Comparison of ENCODE assay signal across 19 cellular contexts in genomic region chr5:43369651-43370050, GRCh38. TPM values are rescaled to one million over a fixed set of nuclear protein-coding genes. Genes with fewer than 3 reads are reported as not detected.
DNase-seq lines count a peak whose midpoint lies in the region; ATAC-seq and TF ChIP-seq lines count a peak whose summit lies in the region.
"Had no signal": no experiment of that assay in that cellular context is flagged by ENCODE, and none has a peak within 500 bp of the region (broad histone marks: within the 10 kb centered on the region; RNA-seq: fewer than 3 reads in every experiment).

No MANE protein-coding gene starts in this region.

- no peak for TF ChIP-seq CTCF in Caco-2 (IDR thresholded peaks at IDR 0.05; ENCODE audit: insufficient read depth in 1 of 2, low read depth in 1 of 2, low read length in 1 of 2, severe bottlenecking in 1 of 2, unreplicated experiment in 1 of 2)
- no peak for TF ChIP-seq CTCF in mesothelial cell of epicardium (IDR thresholded peaks at IDR 0.05; ENCODE audit: unreplicated experiment)
- TF ChIP-seq CTCF in GM23338 (conservative IDR thresholded peaks at IDR 0.05; ENCODE audit: low read depth in 2 of 2), result no peak

- DNase-seq in Caco-2, result no peak
- peak; percentile 13 for DNase-seq in GM23248
- DNase-seq in RPMI7951 (ENCODE audit: low read depth), result peak; percentile 69
- peak; percentile 53 for DNase-seq in fibroblast of gingiva (ENCODE audit: low read depth)
- DNase-seq in mesothelial cell of epicardium (ENCODE audit: low spot score in 2 of 2, unreplicated experiment in 2 of 2), result no peak
- no peak for DNase-seq in activated CD4-positive, alpha-beta T cell treated with anti-CD3 and anti-CD28 coated beads, Interleukin-2, amount 10 ng/mL, durations not matched to agents 7 days and 5 days
- DNase-seq in GM23338 (ENCODE audit: low spot score), result no peak
- DNase-seq: AML-193; CD4-positive, alpha-beta T cell; DND-41; GDM1; H7; HFFc6 had no signal

- H3K27ac Mint-ChIP-seq in Caco-2 (ENCODE audit: unreplicated experiment) (peak overlapping the region; percentile 73), mesothelial cell of epicardium (no peak overlapping the region), GM23338 (no peak overlapping the region)
- H3K27ac Mint-ChIP-seq in activated CD4-positive, alpha-beta T cell treated with anti-CD3 and anti-CD28 coated beads, Interleukin-2, amount 10 ng/mL, durations not matched to agents 7 days and 5 days, result no peak overlapping the region
- H3K27ac Mint-ChIP-seq: CD4-positive, alpha-beta T cell; HFFc6 had no signal

- H3K79me2 ChIP-seq in GM23248 (ENCODE audit: insufficient read depth), result no peaks in the 10 kb centered on the region
- no peaks in the 10 kb centered on the region for H3K79me2 ChIP-seq in GM23338 (replicated peaks; ENCODE audit: insufficient read depth)

- H3K36me3 Mint-ChIP-seq in Caco-2 (ENCODE audit: insufficient read depth, unreplicated experiment), result no peaks in the 10 kb centered on the region
- H3K36me3 Mint-ChIP-seq in mesothelial cell of epicardium, result no peaks in the 10 kb centered on the region
- peaks cover 9% of the 10 kb centered on the region for H3K36me3 Mint-ChIP-seq in activated CD4-positive, alpha-beta T cell treated with anti-CD3 and anti-CD28 coated beads, Interleukin-2, amount 10 ng/mL, durations not matched to agents 7 days and 5 days (ENCODE audit: low read depth)
- H3K36me3 Mint-ChIP-seq in GM23338 (ENCODE audit: low read depth), result peaks cover 13% of the 10 kb centered on the region

- no TSS peak for BruUV-seq in Caco-2 (replicated peaks; lab: Mats Ljungman, UMichigan)

- H3K27me3 ChIP-seq in Caco-2 (replicated peaks; ENCODE audit: control insufficient read depth, insufficient read depth, low read length) (no peaks in the 10 kb centered on the region), GM23248 (replicated peaks; ENCODE audit: insufficient read depth) (no peaks in the 10 kb centered on the region), GM23338 (ENCODE audit: insufficient read depth) (no peaks in the 10 kb centered on the region)

- H3F3A ChIP-seq in GM23248 (ENCODE audit: insufficient read depth), result peaks cover 4% of the 10 kb centered on the region; the same call in 1 of the 2 replicates
- H3F3A ChIP-seq in GM23338 (replicated peaks; ENCODE audit: low read depth), result no peaks in the 10 kb centered on the region

- no peak overlapping the region for H3K27ac ChIP-seq in GM23248
- no peak overlapping the region for H3K27ac ChIP-seq in GM23338 (ENCODE audit: low read depth)
- H3K27ac ChIP-seq: 22Rv1, A549, C4-2B, KMS-11 had no signal

- no peaks in the 10 kb centered on the region for H3K9me3 ChIP-seq in Caco-2
- H3K9me3 ChIP-seq in GM23248 (ENCODE audit: low read depth), result no peaks in the 10 kb centered on the region
- H3K9me3 ChIP-seq: A549 had no signal

- in situ Hi-C loops in GM23248 (cut with MboI), result no loop called here

- H3K9me2 ChIP-seq in GM23248 (ENCODE audit: insufficient read depth), result no peaks in the 10 kb centered on the region
- H3K9me2 ChIP-seq in GM23338 (ENCODE audit: insufficient read depth), result no peaks in the 10 kb centered on the region

- no peak for ATAC-seq in HG03159 (IDR thresholded peaks at IDR 0.05; ENCODE audit: unreplicated experiment)
- no peak for ATAC-seq in GM23338
- ATAC-seq: A549, HCT116 had no signal

- no peak overlapping the region for H3K4me3 ChIP-seq in Caco-2 (ENCODE audit: low read depth, low read length)
- H3K4me3 ChIP-seq in GM23248, result no peak overlapping the region
- no peak overlapping the region for H3K4me3 ChIP-seq in GM23338
- H3K4me3 ChIP-seq: A549 had no signal

- H3K4me1 ChIP-seq in Caco-2 (peaks cover 35% of the 10 kb centered on the region), GM23248 (ENCODE audit: insufficient read depth) (peaks cover 3% of the 10 kb centered on the region; the same call in 1 of the 2 replicates), GM23338 (ENCODE audit: insufficient read depth) (no peaks in the 10 kb centered on the region)
- H3K4me1 ChIP-seq: A549 had no signal

- CTCF ChIA-PET in Caco-2 (lab: Charles Lee), result no interaction called here
- CTCF ChIA-PET in activated CD4-positive, alpha-beta T cell treated with anti-CD3 and anti-CD28 coated beads, Interleukin-2, amount 10 ng/mL, durations not matched to agents 7 days and 5 days (lab: Charles Lee), result interaction anchor here (0.7 kb wide), 1 partner anchor 793 kb away, joined by 3 read pairs; no protein-coding TSS in a partner anchor

- H3K36me3 ChIP-seq in Caco-2 (ENCODE audit: control insufficient read depth, insufficient read depth, low read length) (no peaks in the 10 kb centered on the region), GM23248 (ENCODE audit: low read depth) (no peaks in the 10 kb centered on the region), GM23338 (ENCODE audit: insufficient read depth) (0 out of 2 replicates have a peak, but pooled peaks cover 7% of the 10 kb centered on the region)

- H3K4me2 ChIP-seq in GM23248 (ENCODE audit: unreplicated experiment) (no peak overlapping the region), GM23338 (no peak overlapping the region)
- H3K4me2 ChIP-seq: A549, KMS-11 had no signal

- POLR2A ChIA-PET in Caco-2 (lab: Charles Lee), result interaction anchor here (1.0 kb wide), 1 partner anchor 56 kb away, joined by 3 read pairs; the partner anchor contains the start of gene HMGCS1
- POLR2A ChIA-PET in activated CD4-positive, alpha-beta T cell treated with anti-CD3 and anti-CD28 coated beads, Interleukin-2, amount 10 ng/mL, durations not matched to agents 7 days and 5 days (lab: Charles Lee), result interaction anchor here (0.6 kb wide), 1 partner anchor 183 kb away, joined by 7 read pairs; no protein-coding TSS in a partner anchor

- H3K4me1 Mint-ChIP-seq in Caco-2 (ENCODE audit: low read depth, unreplicated experiment) (peaks cover 23% of the 10 kb centered on the region), mesothelial cell of epicardium (no peaks in the 10 kb centered on the region), GM23338 (no peaks in the 10 kb centered on the region)
- no peaks in the 10 kb centered on the region for H3K4me1 Mint-ChIP-seq in activated CD4-positive, alpha-beta T cell treated with anti-CD3 and anti-CD28 coated beads, Interleukin-2, amount 10 ng/mL, durations not matched to agents 7 days and 5 days

- H3K4me3 Mint-ChIP-seq in Caco-2 (ENCODE audit: unreplicated experiment), result no peak overlapping the region
- no peak overlapping the region for H3K4me3 Mint-ChIP-seq in mesothelial cell of epicardium
- H3K4me3 Mint-ChIP-seq in activated CD4-positive, alpha-beta T cell treated with anti-CD3 and anti-CD28 coated beads, Interleukin-2, amount 10 ng/mL, durations not matched to agents 7 days and 5 days, result no peak overlapping the region
- H3K4me3 Mint-ChIP-seq in GM23338, result no peak overlapping the region
- H3K4me3 Mint-ChIP-seq: CD4-positive, alpha-beta T cell; HFFc6 had no signal

- peaks cover 9% of the 10 kb centered on the region for H3K9me3 Mint-ChIP-seq in Caco-2 (ENCODE audit: unreplicated experiment)
- H3K9me3 Mint-ChIP-seq in mesothelial cell of epicardium, result peaks cover 22% of the 10 kb centered on the region
- H3K9me3 Mint-ChIP-seq in activated CD4-positive, alpha-beta T cell treated with anti-CD3 and anti-CD28 coated beads, Interleukin-2, amount 10 ng/mL, durations not matched to agents 7 days and 5 days, result peaks cover 5% of the 10 kb centered on the region
- H3K9me3 Mint-ChIP-seq in GM23338, result peaks cover 53% of the 10 kb centered on the region
- H3K9me3 Mint-ChIP-seq: HFFc6 had no signal

- H3K27me3 Mint-ChIP-seq in Caco-2 (ENCODE audit: insufficient read depth, unreplicated experiment) (no peaks in the 10 kb centered on the region), mesothelial cell of epicardium (ENCODE audit: low read depth) (peaks cover 4% of the 10 kb centered on the region), GM23338 (ENCODE audit: insufficient read depth, low read depth, poor library complexity) (peaks cover 4% of the 10 kb centered on the region)
- peaks cover 4% of the 10 kb centered on the region for H3K27me3 Mint-ChIP-seq in activated CD4-positive, alpha-beta T cell treated with anti-CD3 and anti-CD28 coated beads, Interleukin-2, amount 10 ng/mL, durations not matched to agents 7 days and 5 days
- H3K27me3 Mint-ChIP-seq: CD4-positive, alpha-beta T cell had no signal

- intact Hi-C loops in Caco-2 (cut with micrococcal nuclease; ENCODE audit: unreplicated experiment), result loop anchor here (1.0 kb wide), 2 partner anchors 21 to 56 kb away; partner anchors contain the start of gene HMGCS1

- H4K20me1 ChIP-seq in GM23248 (ENCODE audit: insufficient read depth) (no peaks in the 10 kb centered on the region), GM23338 (replicated peaks; ENCODE audit: insufficient read depth) (no peaks in the 10 kb centered on the region)

- H2AFZ ChIP-seq in GM23248 (no peak overlapping the region), GM23338 (no peak overlapping the region)

- no peak overlapping the region for H3K9ac ChIP-seq in GM23248
- H3K9ac ChIP-seq: KMS-11 had no signal

TF ChIP-seq in GM23338, 12 proteins besides CTCF, POLR2A, EP300 and RAD21 (continues in another document):
- TF ChIP-seq ZNF114 (CRISPR knock-in tag; IDR thresholded peaks at IDR 0.05), result no peak

RNA-seq across cellular contexts. Expression of gene CCL28, which starts 42.5 kb away (rescaled TPM):
- total RNA-seq in Caco-2 (2022), result 5.5 and 8.6 TPM in 2 replicates
- 0.25 and 1.3 TPM in 2 replicates for total RNA-seq in GM23248 (2014; rRNA removed; shearing (Covaris generic))
- polyA plus RNA-seq in GM23248 (2016; fragmentation: Nextera tagmentation; extraction: Ambion mirVana), result 1.4 and 2.2 TPM in 2 replicates
- total RNA-seq in RPMI7951 (2014; rRNA removed; shearing (Covaris generic)), result 8.8 and 12.8 TPM in 2 replicates
- not detected in 3 replicates for total RNA-seq in mesothelial cell of epicardium
- 10 to 100 TPM; 15.1 to 16.4 TPM for total RNA-seq in activated CD4-positive, alpha-beta T cell treated with anti-CD3 and anti-CD28 coated beads, Interleukin-2, amount 10 ng/mL, durations not matched to agents 7 days and 5 days
- 3.4 and 5.7 TPM in 2 replicates for total RNA-seq in GM23338 (2014; rRNA removed; shearing (Covaris generic))
- polyA plus RNA-seq in GM23338 (2016; fragmentation: Nextera tagmentation; extraction: Ambion mirVana), result 6.3 and 7.1 TPM in 2 replicates
- total RNA-seq: H7 had no signal

RNA-seq across cellular contexts. Expression of gene HMGCS1, which starts 56.4 kb away (rescaled TPM):
- 205 and 211 TPM in 2 replicates for total RNA-seq in Caco-2 (2022)
- total RNA-seq in GM23248 (2014; rRNA removed; shearing (Covaris generic)), result 10.4 and 14.8 TPM in 2 replicates
- polyA plus RNA-seq in GM23248 (2016; fragmentation: Nextera tagmentation; extraction: Ambion mirVana), result 5.5 and 6.2 TPM in 2 replicates
- total RNA-seq in RPMI7951 (2014; rRNA removed; shearing (Covaris generic)), result 17.6 and 18.9 TPM in 2 replicates
- 129 to 131 TPM (median 130 TPM) in 3 replicates for total RNA-seq in mesothelial cell of epicardium
- 10 to 100 TPM; 54.3 to 57.5 TPM for total RNA-seq in activated CD4-positive, alpha-beta T cell treated with anti-CD3 and anti-CD28 coated beads, Interleukin-2, amount 10 ng/mL, durations not matched to agents 7 days and 5 days
- 278 and 339 TPM in 2 replicates for total RNA-seq in GM23338 (2014; rRNA removed; shearing (Covaris generic))
- 152 and 172 TPM in 2 replicates for polyA plus RNA-seq in GM23338 (2016; fragmentation: Nextera tagmentation; extraction: Ambion mirVana)

Comparison
In these comparisons a context has a peak if more than half of its experiments do, and no peak if none do; other contexts are left out.
1. DNase-seq: peak in GM23248 (single experiment), RPMI7951 (single experiment) and fibroblast of gingiva (single experiment); none in Caco-2 (0 of 2), mesothelial cell of epicardium (0 of 2), activated CD4-positive, alpha-beta T cell treated with anti-CD3 and anti-CD28 coated beads, Interleukin-2, amount 10 ng/mL, durations not matched to agents 7 days and 5 days (single experiment) and GM23338 (single experiment).